ENCODE assay signal across 8 cellular contexts in the genomic region with DNA sequence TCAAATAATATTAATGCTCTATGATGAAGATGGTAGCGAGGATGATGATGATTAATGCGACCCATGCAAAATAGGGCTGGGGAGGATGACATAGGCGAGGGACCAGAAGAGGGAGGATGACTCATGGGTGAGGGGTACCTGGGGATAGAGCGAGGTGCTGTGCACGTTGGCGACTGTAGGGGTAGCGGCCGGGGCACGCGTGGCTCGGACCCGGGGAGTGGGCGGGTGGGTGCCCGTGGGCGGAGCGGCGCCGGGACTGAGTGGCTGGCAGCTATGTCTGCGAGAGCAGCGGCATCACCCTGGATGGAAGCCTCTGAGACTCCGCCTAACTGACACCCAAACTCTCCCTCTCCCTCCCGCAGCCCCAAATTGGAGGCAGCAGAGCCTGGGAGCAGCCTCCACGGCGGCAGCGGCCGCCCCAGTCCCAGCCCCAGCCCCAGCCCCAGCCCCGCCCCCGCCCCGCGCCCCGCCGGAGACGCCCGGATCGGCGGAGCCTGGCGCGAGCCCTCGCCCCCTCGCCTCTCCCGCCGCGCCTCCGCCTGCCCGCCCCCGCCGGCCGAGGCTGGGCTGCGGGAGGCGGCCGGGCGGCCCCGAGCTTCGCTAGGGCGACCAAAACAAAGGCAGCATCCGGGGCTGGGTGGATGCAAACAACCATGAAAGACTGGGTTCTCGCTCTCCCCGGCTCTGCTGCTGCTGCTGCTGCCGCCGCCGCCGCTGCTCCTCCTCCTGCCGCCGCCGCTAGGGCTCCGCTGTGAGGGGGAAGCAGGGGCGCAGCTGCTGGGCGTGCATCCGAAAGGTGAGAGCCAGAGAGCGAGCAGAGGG. TPM values are rescaled to one million over a fixed set of nuclear protein-coding genes. Genes with fewer than 3 reads are reported as not detected.
DNase-seq lines count a peak whose midpoint lies in the region; ATAC-seq, FAIRE-seq and TF ChIP-seq lines count a peak whose summit lies in the region.

A gene with protein sequence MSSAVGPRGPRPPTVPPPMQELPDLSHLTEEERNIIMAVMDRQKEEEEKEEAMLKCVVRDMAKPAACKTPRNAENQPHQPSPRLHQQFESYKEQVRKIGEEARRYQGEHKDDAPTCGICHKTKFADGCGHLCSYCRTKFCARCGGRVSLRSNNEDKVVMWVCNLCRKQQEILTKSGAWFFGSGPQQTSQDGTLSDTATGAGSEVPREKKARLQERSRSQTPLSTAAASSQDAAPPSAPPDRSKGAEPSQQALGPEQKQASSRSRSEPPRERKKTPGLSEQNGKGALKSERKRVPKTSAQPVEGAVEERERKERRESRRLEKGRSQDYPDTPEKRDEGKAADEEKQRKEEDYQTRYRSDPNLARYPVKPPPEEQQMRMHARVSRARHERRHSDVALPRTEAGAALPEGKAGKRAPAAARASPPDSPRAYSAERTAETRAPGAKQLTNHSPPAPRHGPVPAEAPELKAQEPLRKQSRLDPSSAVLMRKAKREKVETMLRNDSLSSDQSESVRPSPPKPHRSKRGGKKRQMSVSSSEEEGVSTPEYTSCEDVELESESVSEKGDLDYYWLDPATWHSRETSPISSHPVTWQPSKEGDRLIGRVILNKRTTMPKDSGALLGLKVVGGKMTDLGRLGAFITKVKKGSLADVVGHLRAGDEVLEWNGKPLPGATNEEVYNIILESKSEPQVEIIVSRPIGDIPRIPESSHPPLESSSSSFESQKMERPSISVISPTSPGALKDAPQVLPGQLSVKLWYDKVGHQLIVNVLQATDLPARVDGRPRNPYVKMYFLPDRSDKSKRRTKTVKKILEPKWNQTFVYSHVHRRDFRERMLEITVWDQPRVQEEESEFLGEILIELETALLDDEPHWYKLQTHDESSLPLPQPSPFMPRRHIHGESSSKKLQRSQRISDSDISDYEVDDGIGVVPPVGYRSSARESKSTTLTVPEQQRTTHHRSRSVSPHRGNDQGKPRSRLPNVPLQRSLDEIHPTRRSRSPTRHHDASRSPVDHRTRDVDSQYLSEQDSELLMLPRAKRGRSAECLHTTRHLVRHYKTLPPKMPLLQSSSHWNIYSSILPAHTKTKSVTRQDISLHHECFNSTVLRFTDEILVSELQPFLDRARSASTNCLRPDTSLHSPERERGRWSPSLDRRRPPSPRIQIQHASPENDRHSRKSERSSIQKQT (N-terminal part only) (plus strand): TSS at position 367 of the 822 bp plus-strand sequence. CDS start 474 bp downstream, outside the sequence.

- H3K27me3 Mint-ChIP-seq in activated T-cell treated with anti-CD3 and anti-CD28 coated beads, Interleukin-2, amount 50 U/mL, for 72 hours (ENCODE audit: low read depth): peaks cover 32% of the 10 kb centered on the region
- peaks cover 14% of the 10 kb centered on the region for H3K27me3 Mint-ChIP-seq in brain

- no peaks in the 10 kb centered on the region for H3K4me1 ChIP-seq in lower lobe of right lung

- no peaks in the 10 kb centered on the region for H3K36me3 ChIP-seq in lower lobe of right lung

- H3K9me3 ChIP-seq in lower lobe of right lung: no peaks in the 10 kb centered on the region

- no peak within 1 kb of the TSS for H3K27ac Mint-ChIP-seq in activated T-cell treated with anti-CD3 and anti-CD28 coated beads, Interleukin-2, amount 50 U/mL, for 72 hours
- peak within 1 kb of the TSS; percentile 72 to 97 (median 93) for H3K27ac Mint-ChIP-seq in brain

- peaks cover 2 to 5% of the 10 kb centered on the region in 2 donors for H3K9me3 Mint-ChIP-seq in activated T-cell treated with anti-CD3 and anti-CD28 coated beads, Interleukin-2, amount 50 U/mL, for 72 hours
- peaks cover 0 to 2% (median 0%) of the 10 kb centered on the region in 5 experiments for H3K9me3 Mint-ChIP-seq in brain

- H3K36me3 Mint-ChIP-seq in activated T-cell treated with anti-CD3 and anti-CD28 coated beads, Interleukin-2, amount 50 U/mL, for 72 hours (ENCODE audit: insufficient read depth in 2 of 2): peaks cover 3% of the 10 kb centered on the region in 2 donors
- H3K36me3 Mint-ChIP-seq in brain: no peaks in the 10 kb centered on the region

- peak within 1 kb of the TSS; percentile 71 for H3K4me3 Mint-ChIP-seq in activated T-cell treated with anti-CD3 and anti-CD28 coated beads, Interleukin-2, amount 50 U/mL, for 72 hours
- H3K4me3 Mint-ChIP-seq in brain: peak within 1 kb of the TSS; percentile 93 to 97 (median 95)

- peaks cover 11% of the 10 kb centered on the region for H3K27me3 ChIP-seq in lower lobe of right lung (ENCODE audit: low read depth)

- no peak for FAIRE-seq in urothelium cell line (lab: Jason Lieb, UNC)

- ATAC-seq in activated T-cell treated with anti-CD3 and anti-CD28 coated beads, Interleukin-2, amount 50 U/mL, for 72 hours (replicated peaks in 1 of 2): peak; percentile 33 to 45
- ATAC-seq in HG02588 (IDR thresholded peaks at IDR 0.05; ENCODE audit: unreplicated experiment): peak; percentile 83
- peak; percentile 47 to 61 for ATAC-seq in lower lobe of right lung

- H3K4me3 ChIP-seq in lower lobe of right lung: peak within 1 kb of the TSS; percentile 53

- intact Hi-C loops in lower lobe of right lung (cut with DNase I): no loop called here

- peak in 1 of 2 experiments; percentile 55 for TF ChIP-seq CTCF in brain (conservative IDR thresholded peaks at IDR 0.05)
- TF ChIP-seq CTCF in lower lobe of right lung (IDR thresholded peaks at IDR 0.05): no peak

- peaks cover 4% of the 10 kb centered on the region for H3K4me1 Mint-ChIP-seq in activated T-cell treated with anti-CD3 and anti-CD28 coated beads, Interleukin-2, amount 50 U/mL, for 72 hours (ENCODE audit: low read depth)
- peaks cover 51% of the 10 kb centered on the region for H3K4me1 Mint-ChIP-seq in brain

- no peak within 1 kb of the TSS for H3K27ac ChIP-seq in lower lobe of right lung

- DNase-seq in activated T-cell treated with anti-CD3 and anti-CD28 coated beads, Interleukin-2, amount 50 U/mL, for 72 hours: no peak
- no peak for DNase-seq in activated T-cell treated with anti-CD3 and anti-CD28 coated beads, Interleukin-2, amount 50 U/mL, for 1 hour
- peak; percentile 56 to 60 for DNase-seq in NCI-H1930 (lab: John Stamatoyannopoulos, UW)
- no peak for DNase-seq in lower lobe of right lung
- DNase-seq in urothelium cell line (ENCODE audit: low spot score): peak; percentile 76
- no peak for DNase-seq in stimulated activated CD4-positive, alpha-beta T cell treated with anti-CD3 and anti-CD28 coated beads, Interleukin-4, amount 100 ng/mL, for 24 hours

RNA-seq across cellular contexts. Expression of the gene that starts here (rescaled TPM):
- not detected for total RNA-seq in activated T-cell treated with anti-CD3 and anti-CD28 coated beads, Interleukin-2, amount 50 U/mL, for 72 hours
- polyA plus RNA-seq in brain (ENCODE audit: insufficient read depth, low read depth, low replicate concordance): 2.0 TPM
- total RNA-seq in lower lobe of right lung: 3.8 TPM

Comparison
In these comparisons a context has a peak if more than half of its experiments do, and no peak if none do; other contexts are left out.
1. Peak in ATAC-seq in activated T-cell treated with anti-CD3 and anti-CD28 coated beads, Interleukin-2, amount 50 U/mL, for 72 hours; RNA of the gene not detected or under 1 TPM.
2. DNase-seq: peak in NCI-H1930 (2 of 2) and urothelium cell line (single experiment); none in activated T-cell treated with anti-CD3 and anti-CD28 coated beads, Interleukin-2, amount 50 U/mL, for 72 hours (0 of 2), activated T-cell treated with anti-CD3 and anti-CD28 coated beads, Interleukin-2, amount 50 U/mL, for 1 hour (single experiment), lower lobe of right lung (single experiment) and stimulated activated CD4-positive, alpha-beta T cell treated with anti-CD3 and anti-CD28 coated beads, Interleukin-4, amount 100 ng/mL, for 24 hours (single experiment).
3. Peak in every context shown above with its lines, with median percentiles within 50 percentile points of each other: ATAC-seq.